25 cellular contexts compared by ENCODE assay signal in genomic region chr1:26210471-26210870, GRCh38. TPM values are rescaled to one million over a fixed set of nuclear protein-coding genes. Genes with fewer than 3 reads are reported as not detected.
DNase-seq lines count a peak whose midpoint lies in the region; ATAC-seq and TF ChIP-seq lines count a peak whose summit lies in the region.
"Had no signal": no experiment of that assay in that cellular context is flagged by ENCODE, and none has a peak within 500 bp of the region (broad histone marks: within the 10 kb centered on the region; RNA-seq: fewer than 3 reads in every experiment).

No MANE protein-coding gene starts in this region.

- no TSS peak for BruUV-seq in Panc1 (replicated peaks; lab: Mats Ljungman, UMichigan)

- no peak overlapping the region for H3K4ac ChIP-seq in mesendoderm (ENCODE audit: low read depth, low read length)

- intact Hi-C loops in heart left ventricle (cut with DNase I) (no loop called here), cardiac septum (cut with DNase I) (no loop called here), Panc1 (cut with micrococcal nuclease; ENCODE audit: unreplicated experiment) (no loop called here)

- H3K9ac ChIP-seq in mesendoderm (ENCODE audit: low read length) (no peak overlapping the region), skeletal muscle tissue (ENCODE audit: low read depth in 1 of 3, low read length in 3 of 3) (peak overlapping the region in 1 of 3 donors; percentile 19)

- H3K18ac ChIP-seq in mesendoderm (ENCODE audit: low read length), result no peak overlapping the region

- no peak overlapping the region for H4K8ac ChIP-seq in mesendoderm (ENCODE audit: low read depth, low read length)

- H3K9me3 ChIP-seq in heart left ventricle (no peaks in the 10 kb centered on the region), Panc1 (ENCODE audit: control insufficient read depth, insufficient read depth, low read depth, low read length) (no peaks in the 10 kb centered on the region), skeletal muscle tissue (ENCODE audit: control insufficient read depth in 3 of 3, low read length in 3 of 3) (no peaks in the 10 kb centered on the region)
- H3K9me3 ChIP-seq: A549 had no signal

- CTCF ChIA-PET in Panc1 (lab: Charles Lee), result no interaction called here

- H3K4me1 ChIP-seq in heart left ventricle, result peaks cover 0 to 5% (median 0%) of the 10 kb centered on the region in 12 donors
- no peaks in the 10 kb centered on the region for H3K4me1 ChIP-seq in Panc1 (ENCODE audit: control insufficient read depth, insufficient read depth, low read length)
- no peaks in the 10 kb centered on the region for H3K4me1 ChIP-seq in mesendoderm (ENCODE audit: control insufficient read depth, low read depth, low read length)
- H3K4me1 ChIP-seq in skeletal muscle tissue (ENCODE audit: control insufficient read depth in 3 of 3, insufficient read depth in 3 of 3, low read length in 3 of 3), result peaks cover 0 to 16% (median 7%) of the 10 kb centered on the region in 3 donors
- H3K4me1 ChIP-seq: A549 had no signal

- no peaks in the 10 kb centered on the region for H3K9me3 Mint-ChIP-seq in stimulated activated naive CD8-positive, alpha-beta T cell treated with anti-CD3 and anti-CD28 coated beads, Interleukin-15, amount 100 ng/mL, for 72 hours
- H3K9me3 Mint-ChIP-seq: CD4-positive, alpha-beta T cell had no signal

- no peak overlapping the region for H2BK120ac ChIP-seq in mesendoderm (ENCODE audit: low read depth, low read length)

- no peaks in the 10 kb centered on the region for H3K36me3 ChIP-seq in heart left ventricle
- H3K36me3 ChIP-seq in Panc1 (ENCODE audit: control insufficient read depth, insufficient read depth, low read length), result no peaks in the 10 kb centered on the region
- H3K36me3 ChIP-seq in mesendoderm (ENCODE audit: control insufficient read depth, insufficient read depth, low read length), result no peaks in the 10 kb centered on the region
- no peaks in the 10 kb centered on the region for H3K36me3 ChIP-seq in skeletal muscle tissue (ENCODE audit: control insufficient read depth in 3 of 3, insufficient read depth in 3 of 3, low read length in 3 of 3)

- H3K4me3 ChIP-seq in heart left ventricle (no peak overlapping the region), Panc1 (ENCODE audit: low read depth in 2 of 2, low read length in 2 of 2) (no peak overlapping the region), mesendoderm (ENCODE audit: low read length) (no peak overlapping the region), skeletal muscle tissue (ENCODE audit: low read length in 3 of 3) (peak overlapping the region in 1 of 3 donors; percentile 41)
- H3K4me3 ChIP-seq: A549, SK-N-MC had no signal

- ATAC-seq in heart left ventricle (peak in 3 of 4 donors; percentile 56 to 80 (median 71)), Panc1 (0 out of 2 replicates have a peak, but pooled peaks have one; percentile 33), HG03095 (IDR thresholded peaks at IDR 0.05; ENCODE audit: unreplicated experiment) (no peak)
- no peak for ATAC-seq in stimulated activated naive CD8-positive, alpha-beta T cell treated with anti-CD3 and anti-CD28 coated beads, Interleukin-15, amount 100 ng/mL, for 72 hours
- ATAC-seq: A549 had no signal

- 32 to 33% (median 32%) methylated on average over 3 of the region's 3 CpGs for WGBS in heart left ventricle, 4 donors
- no CpG with 5 or more reads among the region's 3 CpGs for WGBS in mesendoderm (ENCODE audit: extremely low coverage, insufficient coverage, low lambda C conversion rate)

- H3K23ac ChIP-seq in mesendoderm (ENCODE audit: low read length), result no peak overlapping the region

- peak overlapping the region; percentile 1 for H3K56ac ChIP-seq in mesendoderm (ENCODE audit: low read length)

- H4K5ac ChIP-seq in mesendoderm (ENCODE audit: low read length), result no peak overlapping the region

- DNase-seq in heart left ventricle (no peak), cardiac septum (ENCODE audit: low spot score) (no peak), Panc1 (ENCODE audit: low read depth, low spot score) (no peak), mesendoderm (no peak)
- DNase-seq in stimulated activated naive CD8-positive, alpha-beta T cell treated with anti-CD3 and anti-CD28 coated beads, Interleukin-15, amount 100 ng/mL, for 72 hours, result no peak
- no peak for DNase-seq in activated T-cell treated with anti-CD3 and anti-CD28 coated beads, Interleukin-2, amount 50 U/mL, for 1 hour
- DNase-seq: CD4-positive, alpha-beta T cell; H7; Kasumi-1; NCI-H1417; NCI-H187 treated with DMSO at 0.1 percent for 48 hours; NCI-H2107; NCI-H2227 treated with DMSO at 0.1 percent for 48 hours; NCI-H510A; NCI-H774; OCI-M1; SHP77; SW 1271 had no signal

- H2BK15ac ChIP-seq in mesendoderm (replicated peaks; ENCODE audit: low read depth), result no peak overlapping the region

- no peaks in the 10 kb centered on the region for H3K27me3 Mint-ChIP-seq in stimulated activated naive CD8-positive, alpha-beta T cell treated with anti-CD3 and anti-CD28 coated beads, Interleukin-15, amount 100 ng/mL, for 72 hours
- H3K27me3 Mint-ChIP-seq: CD4-positive, alpha-beta T cell had no signal

- H3K27ac Mint-ChIP-seq in stimulated activated naive CD8-positive, alpha-beta T cell treated with anti-CD3 and anti-CD28 coated beads, Interleukin-15, amount 100 ng/mL, for 72 hours, result no peak overlapping the region
- H3K27ac Mint-ChIP-seq: CD4-positive, alpha-beta T cell had no signal

- in situ Hi-C loops in Panc1 (cut with HindIII; ENCODE audit: low pct_unique_long_range_greater_than_20kb, low sequenced_read_pairs), result no loop called here

- no peaks in the 10 kb centered on the region for H3K79me2 ChIP-seq in mesendoderm (ENCODE audit: control insufficient read depth, insufficient read depth, low read length)

- H2BK5ac ChIP-seq in mesendoderm (ENCODE audit: low read length), result no peak overlapping the region

- POLR2A ChIA-PET in Panc1 (lab: Charles Lee), result no interaction called here

- no peak overlapping the region for H3K4me3 Mint-ChIP-seq in stimulated activated naive CD8-positive, alpha-beta T cell treated with anti-CD3 and anti-CD28 coated beads, Interleukin-15, amount 100 ng/mL, for 72 hours
- H3K4me3 Mint-ChIP-seq: CD4-positive, alpha-beta T cell had no signal

- no peak overlapping the region for H3K4me2 ChIP-seq in mesendoderm (ENCODE audit: low read length)
- H3K4me2 ChIP-seq: A549 had no signal

- no peak overlapping the region for H2AK5ac ChIP-seq in mesendoderm (ENCODE audit: low read length)

- no peak for TF ChIP-seq POLR2A in heart left ventricle (IDR thresholded peaks at IDR 0.05)

- H3K27ac ChIP-seq in heart left ventricle, result no peak overlapping the region
- no peak overlapping the region for H3K27ac ChIP-seq in Panc1 (ENCODE audit: low read length)
- no peak overlapping the region for H3K27ac ChIP-seq in mesendoderm (ENCODE audit: low read depth, low read length)
- H3K27ac ChIP-seq in skeletal muscle tissue (ENCODE audit: low read depth, low read length), result peak overlapping the region; percentile 32
- H3K27ac ChIP-seq: A549, SK-N-MC had no signal

- TF ChIP-seq CTCF in heart left ventricle (IDR thresholded peaks at IDR 0.05), result no peak
- TF ChIP-seq CTCF in Panc1 (IDR thresholded peaks at IDR 0.05), result no peak

- no peaks in the 10 kb centered on the region for H3K4me1 Mint-ChIP-seq in stimulated activated naive CD8-positive, alpha-beta T cell treated with anti-CD3 and anti-CD28 coated beads, Interleukin-15, amount 100 ng/mL, for 72 hours

- H3K27me3 ChIP-seq in heart left ventricle, result peaks cover 0 to 3% (median 0%) of the 10 kb centered on the region in 9 donors
- H3K27me3 ChIP-seq in Panc1 (ENCODE audit: control insufficient read depth, insufficient read depth, low read length), result no peaks in the 10 kb centered on the region
- H3K27me3 ChIP-seq in mesendoderm (ENCODE audit: insufficient read depth, low read length, poor library complexity), result no peaks in the 10 kb centered on the region
- no peaks in the 10 kb centered on the region for H3K27me3 ChIP-seq in skeletal muscle tissue (ENCODE audit: control insufficient read depth in 3 of 3, insufficient read depth in 3 of 3, low read length in 3 of 3)

- no peaks in the 10 kb centered on the region for H3K79me1 ChIP-seq in mesendoderm (ENCODE audit: low read length)

RNA-seq across cellular contexts. Expression of gene CATSPER4, which starts 20.1 kb away (rescaled TPM):
- total RNA-seq in heart left ventricle (not detected), cardiac septum (not detected), Panc1 (2021; ENCODE audit: unreplicated experiment) (not detected), skeletal muscle tissue (not detected)
- polyA plus RNA-seq in heart left ventricle, result not detected
- not detected for polyA plus RNA-seq in Panc1 (2012; ENCODE audit: insufficient read length)
- 0.18 TPM for polyA plus RNA-seq in mesendoderm (2013, experiment 1 of 2)
- polyA plus RNA-seq in mesendoderm (2013, experiment 2 of 2), result 0.18 TPM
- total RNA-seq: CD4-positive, alpha-beta T cell; Daoy; MCF 10A had no signal
- polyA plus RNA-seq: A549, BJ had no signal

RNA-seq across cellular contexts. Expression of gene CEP85, which starts 23.5 kb away (rescaled TPM):
- 100 to 1,000 TPM in 2 of 9 donors, 10 to 100 TPM in 7; 28.6 to 180 (median 48.7) TPM for total RNA-seq in heart left ventricle
- 10 to 100 TPM; 13.4 to 22.7 TPM for polyA plus RNA-seq in heart left ventricle
- total RNA-seq in cardiac septum, result 25.8 TPM
- 51.8 TPM for total RNA-seq in Panc1 (2021; ENCODE audit: unreplicated experiment)
- 25.8 TPM for polyA plus RNA-seq in Panc1 (2012; ENCODE audit: insufficient read length)
- 20.0 TPM for polyA plus RNA-seq in mesendoderm (2013, experiment 1 of 2)
- polyA plus RNA-seq in mesendoderm (2013, experiment 2 of 2), result 19.8 TPM
- 25.1 TPM for total RNA-seq in skeletal muscle tissue

RNA-seq across cellular contexts. Expression of gene CNKSR1, which starts 33.2 kb away (rescaled TPM):
- 1 to 10 TPM in 7 of 9 donors, under 1 TPM in 1, not detected in 1; 0.60 to 3.4 (median 1.4) TPM for total RNA-seq in heart left ventricle
- 1 to 10 TPM in 1 of 2 donors, under 1 TPM in 1; 0.80 to 1.6 TPM for polyA plus RNA-seq in heart left ventricle
- total RNA-seq in cardiac septum, result 2.9 TPM
- total RNA-seq in Panc1 (2021; ENCODE audit: unreplicated experiment), result 13.7 TPM
- 16.1 TPM for polyA plus RNA-seq in Panc1 (2012; ENCODE audit: insufficient read length)
- polyA plus RNA-seq in mesendoderm (2013, experiment 1 of 2), result 8.5 TPM
- polyA plus RNA-seq in mesendoderm (2013, experiment 2 of 2), result 8.5 TPM
- total RNA-seq in skeletal muscle tissue, result not detected

RNA-seq across cellular contexts. Expression of gene ZNF593OS, which starts 38.8 kb away (rescaled TPM):
- not detected for total RNA-seq in heart left ventricle
- not detected for polyA plus RNA-seq in heart left ventricle
- total RNA-seq in cardiac septum, result not detected
- not detected for total RNA-seq in Panc1 (2021; ENCODE audit: unreplicated experiment)
- polyA plus RNA-seq in Panc1 (2012; ENCODE audit: insufficient read length), result not detected
- not detected for polyA plus RNA-seq in mesendoderm (2013, experiment 1 of 2)
- polyA plus RNA-seq in mesendoderm (2013, experiment 2 of 2), result not detected
- not detected for total RNA-seq in skeletal muscle tissue
- total RNA-seq: CD4-positive, alpha-beta T cell; Daoy; H7; MCF 10A had no signal
- polyA plus RNA-seq: A549, BJ had no signal

RNA-seq across cellular contexts. Expression of gene ZNF593, which starts 40.8 kb away (rescaled TPM):
- total RNA-seq in heart left ventricle (10 to 100 TPM; 13.7 to 36.8 (median 21.0) TPM), cardiac septum (23.2 TPM), Panc1 (2021; ENCODE audit: unreplicated experiment) (108 TPM), skeletal muscle tissue (21.9 TPM)
- 100 to 1,000 TPM in 1 of 2 donors, 10 to 100 TPM in 1; 43.1 to 147 TPM for polyA plus RNA-seq in heart left ventricle
- 150 TPM for polyA plus RNA-seq in Panc1 (2012; ENCODE audit: insufficient read length)
- polyA plus RNA-seq in mesendoderm (2013, experiment 1 of 2), result 64.2 TPM
- 64.2 TPM for polyA plus RNA-seq in mesendoderm (2013, experiment 2 of 2)

Comparison
In these comparisons a context has a peak if more than half of its experiments do, and no peak if none do; other contexts are left out.
1. ATAC-seq: peak in heart left ventricle (3 of 4) and Panc1 (single experiment); none in stimulated activated naive CD8-positive, alpha-beta T cell treated with anti-CD3 and anti-CD28 coated beads, Interleukin-15, amount 100 ng/mL, for 72 hours (single experiment) and HG03095 (single experiment).